Comparison of ENCODE assay signal across 11 cellular contexts in genomic region chr9:5529683-5530221, GRCh38. TPM values are rescaled to one million over a fixed set of nuclear protein-coding genes. Genes with fewer than 3 reads are reported as not detected.
DNase-seq lines count a peak whose midpoint lies in the region; ATAC-seq and TF ChIP-seq lines count a peak whose summit lies in the region.
"Had no signal": no experiment of that assay in that cellular context is flagged by ENCODE, and none has a peak within 500 bp of the region (broad histone marks: within the 10 kb centered on the region; RNA-seq: fewer than 3 reads in every experiment).

No MANE protein-coding gene starts in this region.

- H3K9me3 ChIP-seq in trophoblast cell (ENCODE audit: insufficient read depth, low read depth, low read length) (no peaks in the 10 kb centered on the region), adrenal gland (replicated peaks in 1 of 3) (no peaks in the 10 kb centered on the region), WERI-Rb-1 (ENCODE audit: severe bottlenecking) (no peaks in the 10 kb centered on the region)
- H3K9me3 ChIP-seq: body of pancreas had no signal

- no CpG with 5 or more reads among the region's 4 CpGs for WGBS in trophoblast cell (ENCODE audit: extremely low coverage, insufficient coverage, insufficient read length)
- 60 to 73% (median 69%) methylated on average over 4 of the region's 4 CpGs for WGBS in adrenal gland, 4 donors

- no peak overlapping the region for H4K12ac ChIP-seq in trophoblast cell (ENCODE audit: low read depth, low read length)

- no peak for TF ChIP-seq POLR2A in adrenal gland (IDR thresholded peaks at IDR 0.05)

- H4K8ac ChIP-seq in trophoblast cell (ENCODE audit: low read depth, low read length) = no peak overlapping the region

- H3K27me3 ChIP-seq in trophoblast cell (ENCODE audit: insufficient read depth, low read length) (no peaks in the 10 kb centered on the region), adrenal gland (no peaks in the 10 kb centered on the region), WERI-Rb-1 (ENCODE audit: insufficient read depth, low read depth, severe bottlenecking) (no peaks in the 10 kb centered on the region)
- H3K27me3 ChIP-seq: body of pancreas had no signal

- no peaks in the 10 kb centered on the region for H3K79me2 ChIP-seq in trophoblast cell (ENCODE audit: control insufficient read depth, insufficient read depth, low read length, poor library complexity)

- no peak overlapping the region for H2BK120ac ChIP-seq in trophoblast cell (ENCODE audit: insufficient read depth, low read length, poor library complexity)

- no peak overlapping the region for H2BK12ac ChIP-seq in trophoblast cell (ENCODE audit: low read length)

- H2BK5ac ChIP-seq in trophoblast cell (ENCODE audit: low read depth, low read length, poor library complexity) = peak overlapping the region; percentile 56

- H3K4me2 ChIP-seq in trophoblast cell (ENCODE audit: low read length) = no peak overlapping the region

- H3K14ac ChIP-seq in trophoblast cell (ENCODE audit: low read length) = no peak overlapping the region

- H4K91ac ChIP-seq in trophoblast cell (ENCODE audit: low read depth, low read length) = no peak overlapping the region

- H3K23ac ChIP-seq in trophoblast cell (ENCODE audit: low read length) = no peak overlapping the region

- TF ChIP-seq CTCF in adrenal gland (IDR thresholded peaks at IDR 0.05) (no peak), WERI-Rb-1 (IDR thresholded peaks at IDR 0.05; ENCODE audit: low read depth, low read length) (no peak)

- H3K27ac ChIP-seq in trophoblast cell (ENCODE audit: low read depth, low read length) = no peak overlapping the region
- H3K27ac ChIP-seq in adrenal gland = no peak overlapping the region
- H3K27ac ChIP-seq in WERI-Rb-1 = no peak overlapping the region
- H3K27ac ChIP-seq: body of pancreas had no signal

- H3K9ac ChIP-seq in trophoblast cell (ENCODE audit: low read length) = no peak overlapping the region

- no peak overlapping the region for H2AFZ ChIP-seq in trophoblast cell (ENCODE audit: insufficient read depth, low read length, poor library complexity)

- intact Hi-C loops in adrenal gland (cut with DNase I) = no loop called here

- H3K18ac ChIP-seq in trophoblast cell (ENCODE audit: low read length) = no peak overlapping the region

- no peaks in the 10 kb centered on the region for H3K79me1 ChIP-seq in trophoblast cell (ENCODE audit: low read length)

- H3K36me3 ChIP-seq in trophoblast cell (ENCODE audit: control insufficient read depth in 1 of 2, insufficient read depth in 2 of 2, low read length in 2 of 2) (no peaks in the 10 kb centered on the region), adrenal gland (replicated peaks in 1 of 2) (no peaks in the 10 kb centered on the region), WERI-Rb-1 (no peaks in the 10 kb centered on the region)

- no peak overlapping the region for H2AK5ac ChIP-seq in trophoblast cell (ENCODE audit: low read length)

- no peak overlapping the region for H3K4me3 ChIP-seq in trophoblast cell (ENCODE audit: low read depth, low read length)
- no peak overlapping the region for H3K4me3 ChIP-seq in adrenal gland
- no peak overlapping the region for H3K4me3 ChIP-seq in WERI-Rb-1 (ENCODE audit: low read depth, low read length)
- H3K4me3 ChIP-seq: body of pancreas had no signal

- no peak overlapping the region for H3K4ac ChIP-seq in trophoblast cell (ENCODE audit: low read depth, low read length)

- DNase-seq in NCI-H226 (peak; percentile 84), trophoblast cell (peak in 1 of 2 donors; percentile 20), adrenal gland (no peak), SIG-M5 treated with dmso at 0.1 percent for 504 hours (lab: John Stamatoyannopoulos, UW; ENCODE audit: unreplicated experiment) (no peak), Ammon's horn (ENCODE audit: low spot score) (no peak), WERI-Rb-1 (no peak)
- DNase-seq: activated CD4-positive, alpha-beta T cell treated with anti-CD3 and anti-CD28 coated beads, Interleukin-2, amount 50 U/mL, for 4 hours; body of pancreas had no signal

- H3K4me1 ChIP-seq in trophoblast cell (ENCODE audit: control insufficient read depth in 1 of 2, insufficient read depth in 2 of 2, low read length in 2 of 2) = peaks cover 0 to 2% of the 10 kb centered on the region in 2 experiments
- no peaks in the 10 kb centered on the region for H3K4me1 ChIP-seq in adrenal gland (replicated peaks in 1 of 2)
- H3K4me1 ChIP-seq: body of pancreas had no signal

- ATAC-seq in GM18873 (IDR thresholded peaks at IDR 0.05; ENCODE audit: low FRiP score, unreplicated experiment) = peak; percentile 56
- ATAC-seq in HG02642 (IDR thresholded peaks at IDR 0.05; ENCODE audit: poor library complexity, unreplicated experiment) = peak; percentile 56
- ATAC-seq: body of pancreas had no signal

RNA-seq across cellular contexts. Expression of gene PDCD1LG2, which starts 19.4 kb away (rescaled TPM):
- polyA plus RNA-seq in trophoblast cell (2013) = 1.1 and 1.2 TPM in 2 replicates
- 1 to 10 TPM in 7 of 8 donors, under 1 TPM in 1; 0.57 to 5.5 (median 1.9) TPM for total RNA-seq in adrenal gland
- polyA plus RNA-seq in adrenal gland = under 1 TPM; 0.40 to 0.97 (median 0.72) TPM
- polyA plus RNA-seq: neural cell had no signal
